18 cellular contexts compared by ENCODE assay signal in genomic region chr9:130438368-130438981, GRCh38. TPM values are rescaled to one million over a fixed set of nuclear protein-coding genes. Genes with fewer than 3 reads are reported as not detected.
DNase-seq lines count a peak whose midpoint lies in the region; ATAC-seq and TF ChIP-seq lines count a peak whose summit lies in the region.
"Had no signal": no experiment of that assay in that cellular context is flagged by ENCODE, and none has a peak within 500 bp of the region (broad histone marks: within the 10 kb centered on the region; RNA-seq: fewer than 3 reads in every experiment).

No MANE protein-coding gene starts in this region.

- no peaks in the 10 kb centered on the region for H3K9me3 ChIP-seq in right cardiac atrium (ENCODE audit: control insufficient read depth, low read length)

- no peak overlapping the region for H2BK120ac ChIP-seq in mesendoderm (ENCODE audit: low read depth, low read length)

- no peak for TF ChIP-seq CTCF in WTC11 (IDR thresholded peaks at IDR 0.05)

- H3K23ac ChIP-seq in mesendoderm (ENCODE audit: low read length), result no peak overlapping the region

- no peak overlapping the region for H3K4ac ChIP-seq in mesendoderm (ENCODE audit: low read depth, low read length)

- 88% methylated on average over 6 of the region's 6 CpGs for WGBS in right cardiac atrium
- no CpG with 5 or more reads among the region's 6 CpGs for WGBS in mesendoderm (ENCODE audit: extremely low coverage, insufficient coverage, low lambda C conversion rate)

- H3K27me3 ChIP-seq in right cardiac atrium (ENCODE audit: control insufficient read depth, insufficient read depth), result no peaks in the 10 kb centered on the region
- peaks cover 2% of the 10 kb centered on the region for H3K27me3 ChIP-seq in mesendoderm (ENCODE audit: insufficient read depth, low read length, poor library complexity)

- peak; percentile 12 to 45 (median 16) for DNase-seq in right cardiac atrium
- DNase-seq in left ventricle myocardium superior, result no peak
- DNase-seq in WTC11 (ENCODE audit: low spot score), result no peak
- no peak for DNase-seq in mesendoderm
- DNase-seq in sciatic nerve (ENCODE audit: low spot score), result no peak
- no peak for DNase-seq in medulla oblongata (ENCODE audit: extremely low spot score)
- no peak for DNase-seq in ecto neural progenitor cell (ENCODE audit: low spot score)
- no peak for DNase-seq in NOMO-1 (lab: John Stamatoyannopoulos, UW; ENCODE audit: unreplicated experiment in 2 of 2)
- DNase-seq: 8988T; Calu3; CD4-positive, alpha-beta memory T cell; DMS79 treated with DMSO at 0.1 percent for 48 hours; GF-D8; HCEC 1CT; IMR-90 had no signal

- H4K8ac ChIP-seq in mesendoderm (ENCODE audit: low read depth, low read length), result no peak overlapping the region

- no peak overlapping the region for H3K4me3 Mint-ChIP-seq in WTC11
- H3K4me3 Mint-ChIP-seq: CD4-positive, alpha-beta memory T cell had no signal

- H2BK15ac ChIP-seq in mesendoderm (replicated peaks; ENCODE audit: low read depth), result no peak overlapping the region

- intact Hi-C loops in right cardiac atrium (cut with DNase I) (no loop called here), left ventricle myocardium superior (cut with micrococcal nuclease) (no loop called here), sciatic nerve (cut with DNase I) (no loop called here)

- H3K79me2 ChIP-seq in mesendoderm (ENCODE audit: control insufficient read depth, insufficient read depth, low read length), result no peaks in the 10 kb centered on the region

- ATAC-seq in right cardiac atrium, result peak in 1 of 2 donors; percentile 26
- no peak for ATAC-seq in left ventricle myocardium superior
- peak; percentile 40; the same call in 1 of the 2 replicates for ATAC-seq in WTC11
- ATAC-seq in sciatic nerve, result peak; percentile 31

- H3K4me1 Mint-ChIP-seq in WTC11, result 0 out of 2 replicates have a peak, but pooled peaks cover 4% of the 10 kb centered on the region
- H3K4me1 Mint-ChIP-seq: CD14-positive monocyte had no signal

- H3K36me3 ChIP-seq in mesendoderm (ENCODE audit: control insufficient read depth, insufficient read depth, low read length), result no peaks in the 10 kb centered on the region
- H3K36me3 ChIP-seq: BLaER1 had no signal

- H2AK5ac ChIP-seq in mesendoderm (ENCODE audit: low read length), result no peak overlapping the region

- H3K56ac ChIP-seq in mesendoderm (ENCODE audit: low read length), result peak overlapping the region; percentile 19

- no peak overlapping the region for H4K5ac ChIP-seq in mesendoderm (ENCODE audit: low read length)

- peaks cover 36% of the 10 kb centered on the region for H3K27me3 Mint-ChIP-seq in WTC11 (ENCODE audit: low read depth)

- H3K18ac ChIP-seq in mesendoderm (ENCODE audit: low read length), result no peak overlapping the region

- no peak overlapping the region for H3K4me2 ChIP-seq in mesendoderm (ENCODE audit: low read length)
- H3K4me2 ChIP-seq: BLaER1 had no signal

- no peak overlapping the region for H3K9ac ChIP-seq in mesendoderm (ENCODE audit: low read length)
- H3K9ac ChIP-seq: BLaER1 had no signal

- POLR2A ChIA-PET in WTC11 (lab: Charles Lee), result interaction anchor here (1.0 kb wide), 1 partner anchor 8 kb away, joined by 3 read pairs; no protein-coding TSS in a partner anchor

- no peak overlapping the region for H3K4me3 ChIP-seq in right cardiac atrium (ENCODE audit: low read length)
- no peak overlapping the region for H3K4me3 ChIP-seq in mesendoderm (ENCODE audit: low read length)
- H3K4me3 ChIP-seq: BLaER1 had no signal

- no peak overlapping the region for H3K27ac ChIP-seq in right cardiac atrium (ENCODE audit: low read length)
- H3K27ac ChIP-seq in mesendoderm (ENCODE audit: low read depth, low read length), result no peak overlapping the region
- H3K27ac ChIP-seq: BLaER1, HL-60 had no signal

- H2BK5ac ChIP-seq in mesendoderm (ENCODE audit: low read length), result no peak overlapping the region

- CTCF ChIA-PET in WTC11 (lab: Charles Lee), result interaction anchor here (0.7 to 1.6 kb wide), 4 partner anchors 9 to 428 kb away, joined by 3 to 6 read pairs (median 4); no protein-coding TSS in a partner anchor

- H3K9me3 Mint-ChIP-seq in WTC11, result peaks cover 15% of the 10 kb centered on the region

- no peak overlapping the region for H3K27ac Mint-ChIP-seq in WTC11

- no peaks in the 10 kb centered on the region for H3K79me1 ChIP-seq in mesendoderm (ENCODE audit: low read length)

- peaks cover 9% of the 10 kb centered on the region for H3K36me3 Mint-ChIP-seq in WTC11
- H3K36me3 Mint-ChIP-seq: CD14-positive monocyte had no signal

- H3K4me1 ChIP-seq in right cardiac atrium (ENCODE audit: control insufficient read depth, insufficient read depth, low read length) (no peaks in the 10 kb centered on the region), mesendoderm (ENCODE audit: control insufficient read depth, low read depth, low read length) (no peaks in the 10 kb centered on the region)
- H3K4me1 ChIP-seq: BLaER1 had no signal

TF ChIP-seq in WTC11, 78 proteins besides CTCF, POLR2A, EP300 and RAD21:
- TF ChIP-seq AR (CRISPR knock-in tag; IDR thresholded peaks at IDR 0.05) (no peak), MYBL2 (CRISPR knock-in tag; IDR thresholded peaks at IDR 0.05) (no peak), MXD4 (CRISPR knock-in tag; IDR thresholded peaks at IDR 0.05; ENCODE audit: borderline replicate concordance) (no peak), OVOL2 (CRISPR knock-in tag; IDR thresholded peaks at IDR 0.05; ENCODE audit: borderline replicate concordance) (no peak), SMAD4 (CRISPR knock-in tag; IDR thresholded peaks at IDR 0.05) (no peak), MLX (CRISPR knock-in tag; IDR thresholded peaks at IDR 0.05) (no peak)
TF ChIP-seq in WTC11: peak in this region for 0.

RNA-seq across cellular contexts. Expression of gene ASS1, which starts 6.3 kb away (rescaled TPM):
- total RNA-seq in right cardiac atrium, result 10 to 100 TPM; 37.6 to 88.3 (median 52.9) TPM
- polyA plus RNA-seq in right cardiac atrium, result 77.8 TPM
- total RNA-seq in left ventricle myocardium superior, result 65.5 TPM
- 71.0 to 95.7 TPM (median 74.2 TPM) in 3 replicates for total RNA-seq in WTC11 (2021)
- polyA plus RNA-seq in mesendoderm (2013, experiment 1 of 2), result 17.2 TPM
- 17.0 TPM for polyA plus RNA-seq in mesendoderm (2013, experiment 2 of 2)
- total RNA-seq in sciatic nerve, result 73.1 TPM
- total RNA-seq: CD4-positive, alpha-beta memory T cell had no signal
- polyA plus RNA-seq: CD14-positive monocyte; CD4-positive, alpha-beta memory T cell had no signal

Comparison
In these comparisons a context has a peak if more than half of its experiments do, and no peak if none do; other contexts are left out.
1. DNase-seq: peak in right cardiac atrium (3 of 3); none in left ventricle myocardium superior (single experiment), WTC11 (single experiment), mesendoderm (single experiment), sciatic nerve (single experiment), medulla oblongata (single experiment), ecto neural progenitor cell (single experiment) and NOMO-1 (0 of 2).